ENCODE assay signal across 17 cellular contexts in the genomic region with DNA sequence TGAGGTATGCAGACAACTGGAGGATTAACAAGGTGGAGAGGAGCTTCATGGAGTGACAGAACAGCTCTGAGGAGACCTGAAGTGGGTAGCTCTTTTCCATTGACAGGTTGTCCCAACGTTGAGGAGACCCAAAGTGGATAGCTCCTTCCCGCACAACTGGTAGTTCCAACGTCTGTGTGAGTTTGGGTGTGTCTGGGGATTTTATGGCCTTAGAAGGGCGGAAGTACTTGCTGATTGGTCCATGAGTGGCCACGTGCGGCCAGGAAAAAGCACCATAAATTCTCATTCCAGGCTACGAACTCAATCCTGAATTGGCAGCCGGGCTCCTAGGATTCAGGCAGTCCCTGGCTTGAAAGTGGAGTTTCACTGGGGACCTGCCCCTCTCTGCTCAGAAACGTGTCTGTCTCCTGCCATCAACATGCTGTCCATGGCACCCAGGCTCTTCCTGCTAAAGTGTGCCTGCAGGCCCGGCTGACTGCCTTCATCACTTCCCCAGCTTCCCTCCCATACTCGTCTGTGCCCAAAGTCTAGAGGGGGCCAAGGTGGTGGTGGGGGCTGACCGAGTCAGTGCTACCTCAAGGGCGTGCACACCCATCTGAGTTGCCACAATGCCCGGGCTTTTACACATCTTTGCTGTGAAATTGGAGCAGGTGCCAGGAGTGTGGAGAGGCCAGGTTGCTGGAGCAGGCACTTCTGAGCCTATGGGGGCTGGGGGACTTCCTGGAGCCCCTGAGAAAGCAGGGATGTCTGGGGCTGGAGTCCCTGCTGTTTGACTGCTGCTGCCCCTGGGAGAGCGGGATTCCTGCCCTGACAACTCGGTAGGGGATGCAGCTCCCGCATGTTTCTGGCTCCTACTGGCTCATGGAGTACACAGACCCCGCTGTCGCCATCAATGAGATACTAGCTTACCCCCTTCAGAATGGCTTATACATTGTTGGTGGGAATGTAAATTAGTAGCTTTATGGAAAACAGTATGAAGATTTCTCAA.
"Had no signal": no experiment of that assay in that cellular context is flagged by ENCODE, and none has a peak within 500 bp of the region (broad histone marks: within the 10 kb centered on the region; RNA-seq: fewer than 3 reads in every experiment).

No MANE protein-coding gene starts in this region.

- H3K27me3 ChIP-seq: foreskin keratinocyte, hepatocyte, transverse colon had no signal

- FAIRE-seq: endothelial cell of umbilical vein had no signal

- H3K4me3 ChIP-seq: coronary artery, hepatocyte, thoracic aorta, transverse colon had no signal

- DNase-seq: effector CD4-positive, alpha-beta T cell; endodermal cell; erythroblast; foreskin keratinocyte; kidney glomerular epithelial cell; mesendoderm; naive B cell; stimulated activated CD4-positive, alpha-beta T cell treated with anti-CD3 and anti-CD28 coated beads, Interleukin-2, amount 100 ng/mL, for 24 hours; stimulated activated CD4-positive, alpha-beta T cell treated with anti-CD3 and anti-CD28 coated beads, Interleukin-4, amount 100 ng/mL, for 4 hours; stimulated activated naive B cell treated with anti-CD40 and anti-IgM and Interleukin-4, amounts not matched to agents 10 μg/mL and 1 μg/mL and 100 μg/mL, for 72 hours; stimulated activated naive CD8-positive, alpha-beta T cell treated with anti-CD3 and anti-CD28 coated beads, Interleukin-15, amount 100 ng/mL, for 72 hours; transverse colon had no signal

- H3K4me2 ChIP-seq: hepatocyte had no signal

- H3K27ac ChIP-seq: coronary artery, foreskin keratinocyte, hepatocyte, parathyroid adenoma, thoracic aorta, transverse colon had no signal

- H3K9ac ChIP-seq: parathyroid adenoma had no signal

- H3K9me3 ChIP-seq: thoracic aorta, transverse colon had no signal

- H3K36me3 ChIP-seq: thoracic aorta, transverse colon had no signal

- H2AFZ ChIP-seq: hepatocyte, parathyroid adenoma had no signal

- H3K79me2 ChIP-seq: hepatocyte, parathyroid adenoma had no signal

- H3K4me1 ChIP-seq: foreskin keratinocyte, parathyroid adenoma, transverse colon had no signal
